12 cellular contexts compared by ENCODE assay signal in the genomic region with DNA sequence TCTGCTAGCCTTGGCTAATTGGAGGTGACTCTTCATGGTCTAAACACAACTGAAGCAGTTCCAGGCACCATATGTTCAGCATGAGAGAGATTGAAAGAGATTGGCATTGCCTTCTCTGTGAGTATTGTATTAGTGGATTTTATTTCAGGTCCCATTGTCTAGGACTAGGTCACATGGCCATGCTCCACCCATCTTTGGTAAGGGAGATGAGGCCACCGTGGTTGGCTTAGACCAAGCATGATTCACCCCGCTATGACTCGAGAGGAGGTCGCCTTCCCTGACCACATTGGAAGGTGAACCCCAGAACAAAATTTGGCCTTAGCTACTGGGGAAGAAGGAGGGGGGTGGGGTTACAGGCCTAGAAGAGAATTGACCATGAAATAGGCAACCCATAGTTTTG.
DNase-seq lines count a peak whose midpoint lies in the region; ATAC-seq and TF ChIP-seq lines count a peak whose summit lies in the region.
"Had no signal": no experiment of that assay in that cellular context is flagged by ENCODE, and none has a peak within 500 bp of the region (broad histone marks: within the 10 kb centered on the region; RNA-seq: fewer than 3 reads in every experiment).

No MANE protein-coding gene starts in this region.

- no peak for TF ChIP-seq CTCF in A673 (conservative IDR thresholded peaks at IDR 0.05; ENCODE audit: low read depth, low read length)

- H3K27me3 ChIP-seq in A673 (replicated peaks; ENCODE audit: insufficient read depth, low read depth, low read length, poor library complexity), result no peaks in the 10 kb centered on the region

- no peak overlapping the region for H3K27ac Mint-ChIP-seq in activated naive CD4-positive, alpha-beta T cell treated with anti-CD3 and anti-CD28 coated beads, Interleukin-2, amount 50 U/mL, for 72 hours
- H3K27ac Mint-ChIP-seq: nephron had no signal

- peak; percentile 70 to 99 for ATAC-seq in activated naive CD4-positive, alpha-beta T cell treated with anti-CD3 and anti-CD28 coated beads, Interleukin-2, amount 50 U/mL, for 72 hours
- no peak for ATAC-seq in GM21447 (IDR thresholded peaks at IDR 0.05; ENCODE audit: unreplicated experiment)

- H3K9me3 Mint-ChIP-seq in activated naive CD4-positive, alpha-beta T cell treated with anti-CD3 and anti-CD28 coated beads, Interleukin-2, amount 50 U/mL, for 72 hours, result no peaks in the 10 kb centered on the region

- H3K27ac ChIP-seq in A673 (ENCODE audit: low read depth, low read length, poor library complexity, severe bottlenecking), result no peak overlapping the region
- H3K27ac ChIP-seq: VCaP had no signal

- H3K4me1 ChIP-seq in A673 (ENCODE audit: insufficient read depth, low read length, poor library complexity, severe bottlenecking), result no peaks in the 10 kb centered on the region

- H3K36me3 ChIP-seq in A673 (ENCODE audit: insufficient read depth, low read length, poor library complexity, severe bottlenecking), result no peaks in the 10 kb centered on the region

- no peaks in the 10 kb centered on the region for H3K36me3 Mint-ChIP-seq in activated naive CD4-positive, alpha-beta T cell treated with anti-CD3 and anti-CD28 coated beads, Interleukin-2, amount 50 U/mL, for 72 hours

- POLR2A ChIA-PET in A673 (lab: Charles Lee; ENCODE audit: low non-redundant PET), result no interaction called here

- no TSS peak for BruUV-seq in A673 (replicated peaks; lab: Mats Ljungman, UMichigan)

- H3K9me3 ChIP-seq in A673 (ENCODE audit: low read depth, low read length, poor library complexity, severe bottlenecking), result no peaks in the 10 kb centered on the region

- intact Hi-C loops in A673 (cut with micrococcal nuclease; ENCODE audit: unreplicated experiment), result no loop called here

- CTCF ChIA-PET in A673 (lab: Charles Lee), result interaction anchor here (0.7 kb wide), 1 partner anchor 29 kb away, joined by 3 read pairs; no protein-coding TSS in a partner anchor

- peak; percentile 24 for DNase-seq in NCI-H2171 treated with DMSO at 0.1 percent for 48 hours (lab: John Stamatoyannopoulos, UW)
- no peak for DNase-seq in NCI-H2171 (lab: John Stamatoyannopoulos, UW)
- DNase-seq in MV-4-11 (lab: John Stamatoyannopoulos, UW), result peak; percentile 68
- DNase-seq in activated naive CD4-positive, alpha-beta T cell treated with anti-CD3 and anti-CD28 coated beads, Interleukin-2, amount 50 U/mL, for 72 hours (ENCODE audit: low spot score in 2 of 2), result peak in 1 of 2 donors; percentile 5
- peak; percentile 6 to 15 for DNase-seq in stimulated activated CD4-positive, alpha-beta T cell treated with anti-CD3 and anti-CD28 coated beads, Interleukin-4, amount 100 ng/mL, for 48 hours (ENCODE audit: low read depth in 2 of 2)
- DNase-seq in HuH-7 (ENCODE audit: low spot score), result no peak
- DNase-seq in A673 (ENCODE audit: low spot score), result no peak
- DNase-seq: hippocampal formation, NCI-H748 treated with DMSO at 0.1 percent for 48 hours had no signal

- no peak overlapping the region for H3K4me3 ChIP-seq in A673 (ENCODE audit: low read depth, low read length, poor library complexity, severe bottlenecking)

Comparison
In these comparisons a context has a peak if more than half of its experiments do, and no peak if none do; other contexts are left out.
1. DNase-seq: peak in NCI-H2171 treated with DMSO at 0.1 percent for 48 hours (single experiment), MV-4-11 (single experiment) and stimulated activated CD4-positive, alpha-beta T cell treated with anti-CD3 and anti-CD28 coated beads, Interleukin-4, amount 100 ng/mL, for 48 hours (2 of 2); none in NCI-H2171 (single experiment), HuH-7 (single experiment) and A673 (single experiment).